27 cellular contexts compared by ENCODE assay signal in genomic region chr4:16931906-16932305, GRCh38. TPM values are rescaled to one million over a fixed set of nuclear protein-coding genes. Genes with fewer than 3 reads are reported as not detected.
A peak's percentile ranks its signal among the peaks of the same experiment; 100 is the strongest.
DNase-seq lines count a peak whose midpoint lies in the region; ATAC-seq and TF ChIP-seq lines count a peak whose summit lies in the region.
"Had no signal": no experiment of that assay in that cellular context is flagged by ENCODE, and none has a peak within 500 bp of the region (broad histone marks: within the 10 kb centered on the region; RNA-seq: fewer than 3 reads in every experiment).

No MANE protein-coding gene starts in this region.

- no peaks in the 10 kb centered on the region for H3K4me1 Mint-ChIP-seq in naive thymus-derived CD8-positive, alpha-beta T cell
- H3K4me1 Mint-ChIP-seq: activated naive CD8-positive, alpha-beta T cell treated with anti-CD3 and anti-CD28 coated beads, Interleukin-2, amount 10 ng/mL, durations not matched to agents 7 days and 5 days; naive thymus-derived CD4-positive, alpha-beta T cell had no signal

- in situ Hi-C loops in astrocyte of the spinal cord (cut with HindIII; ENCODE audit: low sequenced_read_pairs): no loop called here

- H3K36me3 ChIP-seq in osteoblast (ENCODE audit: insufficient read depth, low read length): no peaks in the 10 kb centered on the region
- H3K36me3 ChIP-seq: heart left ventricle, lower lobe of right lung, SJCRH30 had no signal

- H3K27me3 Mint-ChIP-seq in naive thymus-derived CD8-positive, alpha-beta T cell: peaks cover 4 to 9% (median 8%) of the 10 kb centered on the region in 5 donors

- H3K27ac Mint-ChIP-seq in naive thymus-derived CD8-positive, alpha-beta T cell: no peak overlapping the region
- H3K27ac Mint-ChIP-seq: activated naive CD8-positive, alpha-beta T cell treated with anti-CD3 and anti-CD28 coated beads, Interleukin-2, amount 10 ng/mL, durations not matched to agents 7 days and 5 days; CD4-positive, alpha-beta T cell; naive thymus-derived CD4-positive, alpha-beta T cell; WTC11 had no signal

- intact Hi-C loops in posterior vena cava (cut with DNase I): no loop called here

- ATAC-seq in GM18502 (IDR thresholded peaks at IDR 0.05; ENCODE audit: poor library complexity, unreplicated experiment): no peak
- no peak for ATAC-seq in naive thymus-derived CD8-positive, alpha-beta T cell
- ATAC-seq: activated T-cell treated with anti-CD3 and anti-CD28 coated beads, Interleukin-2, amount 50 U/mL, for 4 hours; foreskin keratinocyte; lower lobe of right lung; naive thymus-derived CD4-positive, alpha-beta T cell had no signal

- H3K4me3 ChIP-seq in astrocyte of the spinal cord (ENCODE audit: low read depth, low read length) (no peak overlapping the region), osteoblast (ENCODE audit: insufficient read depth, low read length) (no peak overlapping the region)
- H3K4me3 ChIP-seq: heart left ventricle, lower lobe of right lung, SJCRH30 had no signal

- H3K4me3 Mint-ChIP-seq in naive thymus-derived CD8-positive, alpha-beta T cell: no peak overlapping the region
- H3K4me3 Mint-ChIP-seq: activated naive CD8-positive, alpha-beta T cell treated with anti-CD3 and anti-CD28 coated beads, Interleukin-2, amount 10 ng/mL, durations not matched to agents 7 days and 5 days; activated T-cell treated with anti-CD3 and anti-CD28 coated beads, Interleukin-2, amount 50 U/mL, for 4 hours; CD4-positive, alpha-beta T cell; naive thymus-derived CD4-positive, alpha-beta T cell; WTC11 had no signal

- DNase-seq in EH (ENCODE audit: low read depth): peak; percentile 57
- DNase-seq in astrocyte of the spinal cord (ENCODE audit: low read depth, low spot score): peak; percentile 4
- peak; percentile 82 for DNase-seq in fibroblast of peridontal ligament (ENCODE audit: extremely low read depth)
- DNase-seq in osteoblast (ENCODE audit: insufficient read length, low spot score, missing footprints): peak; percentile 87
- no peak for DNase-seq in naive thymus-derived CD8-positive, alpha-beta T cell
- no peak for DNase-seq in posterior vena cava (ENCODE audit: low spot score)
- DNase-seq in glomerular visceral epithelial cell (ENCODE audit: extremely low spot score): no peak
- DNase-seq: activated gamma-delta T cell; activated naive CD8-positive, alpha-beta T cell treated with anti-CD3 and anti-CD28 coated beads, Interleukin-2, amount 10 ng/mL, durations not matched to agents 7 days and 5 days; activated T-cell treated with anti-CD3 and anti-CD28 coated beads, Interleukin-2, amount 50 U/mL, for 4 hours; CD4-positive, alpha-beta T cell; DMS79 treated with DMSO at 0.1 percent for 48 hours; foreskin keratinocyte; heart left ventricle; KBM-7; lower lobe of right lung; naive thymus-derived CD4-positive, alpha-beta T cell; NCI-H1092 treated with DMSO at 0.1 percent for 48 hours; NCI-H187; occipital lobe; SJCRH30; stimulated activated CD4-positive, alpha-beta T cell treated with anti-CD3 and anti-CD28 coated beads, Interleukin-1b, Interleukin-23, amount 100 ng/mL, for 48 hours; stimulated activated naive CD4-positive, alpha-beta T cell treated with Interleukin-2 at 50 U/mL for 16 hours had no signal

- peaks cover 15% of the 10 kb centered on the region for H3K4me1 ChIP-seq in osteoblast (ENCODE audit: insufficient read depth, low read length)
- H3K4me1 ChIP-seq: foreskin keratinocyte, heart left ventricle, lower lobe of right lung, SJCRH30 had no signal

- peak overlapping the region; percentile 12 for H3K4me2 ChIP-seq in osteoblast (ENCODE audit: insufficient read depth, low read length)

- H4K20me1 ChIP-seq in osteoblast (ENCODE audit: insufficient read depth, low read length): no peaks in the 10 kb centered on the region

- no peak for TF ChIP-seq CTCF in astrocyte of the spinal cord (IDR thresholded peaks at IDR 0.05; ENCODE audit: low read depth, low read length)
- no peak for TF ChIP-seq CTCF in osteoblast (IDR thresholded peaks at IDR 0.05; ENCODE audit: extremely low read depth, low read depth, low read length)

- H3K27me3 ChIP-seq in osteoblast (ENCODE audit: insufficient read depth, low read length): no peaks in the 10 kb centered on the region
- H3K27me3 ChIP-seq: foreskin keratinocyte, heart left ventricle, SJCRH30 had no signal

- H3K27ac ChIP-seq in osteoblast (ENCODE audit: low read depth, low read length): no peak overlapping the region
- H3K27ac ChIP-seq: foreskin keratinocyte, heart left ventricle, lower lobe of right lung, SJCRH30 had no signal

- H3K36me3 Mint-ChIP-seq in naive thymus-derived CD8-positive, alpha-beta T cell: no peaks in the 10 kb centered on the region
- H3K36me3 Mint-ChIP-seq: activated naive CD8-positive, alpha-beta T cell treated with anti-CD3 and anti-CD28 coated beads, Interleukin-2, amount 10 ng/mL, durations not matched to agents 7 days and 5 days; naive thymus-derived CD4-positive, alpha-beta T cell; WTC11 had no signal

- POLR2A ChIA-PET in naive thymus-derived CD8-positive, alpha-beta T cell (lab: Charles Lee): no interaction called here

- H3K79me2 ChIP-seq in osteoblast (ENCODE audit: insufficient read depth, low read length): no peaks in the 10 kb centered on the region

- no peak overlapping the region for H2AFZ ChIP-seq in osteoblast (ENCODE audit: low read length)

- peaks cover 0 to 4% (median 0%) of the 10 kb centered on the region in 9 donors for H3K9me3 Mint-ChIP-seq in naive thymus-derived CD8-positive, alpha-beta T cell
- H3K9me3 Mint-ChIP-seq: activated naive CD8-positive, alpha-beta T cell treated with anti-CD3 and anti-CD28 coated beads, Interleukin-2, amount 10 ng/mL, durations not matched to agents 7 days and 5 days; activated T-cell treated with anti-CD3 and anti-CD28 coated beads, Interleukin-2, amount 50 U/mL, for 4 hours had no signal

- no peaks in the 10 kb centered on the region for H3K9me3 ChIP-seq in osteoblast (ENCODE audit: low read depth, low read length)
- H3K9me3 ChIP-seq: heart left ventricle, lower lobe of right lung, SJCRH30 had no signal

RNA-seq across cellular contexts. Expression of gene LDB2, which starts 33.5 kb away (rescaled TPM):
- total RNA-seq in osteoblast: 18.8 and 21.8 TPM in 2 replicates
- not detected for total RNA-seq in naive thymus-derived CD8-positive, alpha-beta T cell
- under 1 TPM in 1 of 3 donors, not detected in 2; 0.38 TPM for polyA plus RNA-seq in naive thymus-derived CD8-positive, alpha-beta T cell
- total RNA-seq in posterior vena cava: 10 to 100 TPM; 50.5 to 52.3 TPM
- total RNA-seq: activated naive CD8-positive, alpha-beta T cell treated with anti-CD3 and anti-CD28 coated beads, Interleukin-2, amount 10 ng/mL, durations not matched to agents 7 days and 5 days; CD4-positive, alpha-beta T cell; foreskin keratinocyte; NCI-H460 had no signal
- polyA plus RNA-seq: foreskin keratinocyte; keratinocyte; naive thymus-derived CD4-positive, alpha-beta T cell had no signal

Comparison
In these comparisons a context has a peak if more than half of its experiments do, and no peak if none do; other contexts are left out.
1. DNase-seq: peak in EH (single experiment), astrocyte of the spinal cord (single experiment), fibroblast of peridontal ligament (single experiment) and osteoblast (single experiment); none in naive thymus-derived CD8-positive, alpha-beta T cell (0 of 10), posterior vena cava (single experiment) and glomerular visceral epithelial cell (single experiment).
2. RNA of gene LDB2, which starts 33.5 kb away (total RNA-seq): 50.5 to 52.3 TPM in posterior vena cava and 18.8 to 21.8 TPM in osteoblast; not detected in naive thymus-derived CD8-positive, alpha-beta T cell; every median in the first group is over 10 times any median in the second.